In the genomic region with DNA sequence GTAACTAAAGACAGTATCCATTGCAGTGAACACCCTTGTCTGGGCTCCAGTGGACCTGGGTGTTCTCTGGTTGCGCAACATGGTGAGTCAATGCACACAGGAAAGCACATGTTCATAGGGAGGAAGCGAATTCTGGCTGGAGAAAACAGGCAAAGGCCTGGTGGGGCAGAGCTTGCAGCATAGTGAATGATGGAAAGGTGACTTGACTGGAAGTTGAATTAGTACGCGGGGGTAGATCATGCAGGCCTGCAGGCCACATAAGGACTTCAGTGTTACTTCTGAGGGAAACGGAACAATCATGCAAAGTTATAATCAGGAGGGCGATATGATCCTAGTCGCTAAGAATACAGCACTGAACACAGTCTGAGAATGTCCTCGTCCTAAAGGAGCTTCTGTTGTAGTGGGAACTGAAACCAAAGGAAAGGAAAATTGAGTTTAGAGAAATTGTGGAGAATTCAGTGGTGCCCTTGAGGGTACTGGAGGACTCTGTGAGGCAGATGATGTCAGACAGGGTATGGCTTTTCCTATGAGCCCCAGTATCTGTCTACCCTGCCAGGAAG, we compare ENCODE assay signal across 9 cellular contexts.
A peak's percentile ranks its signal among the peaks of the same experiment; 100 is the strongest.
DNase-seq lines count a peak whose midpoint lies in the region; ATAC-seq, FAIRE-seq and TF ChIP-seq lines count a peak whose summit lies in the region.
"Had no signal": no experiment of that assay in that cellular context is flagged by ENCODE, and none has a peak within 500 bp of the region (broad histone marks: within the 10 kb centered on the region; RNA-seq: fewer than 3 reads in every experiment).

No MANE protein-coding gene starts in this region.

- no peak overlapping the region for H2AFZ ChIP-seq in HepG2 (ENCODE audit: low read length)

- intact Hi-C loops in HepG2 (cut with micrococcal nuclease; ENCODE audit: unreplicated experiment) = no loop called here

- H3K4me1 Mint-ChIP-seq in naive thymus-derived CD8-positive, alpha-beta T cell = no peaks in the 10 kb centered on the region

- H3K9me3 ChIP-seq in HepG2 (ENCODE audit: low read length) = no peaks in the 10 kb centered on the region
- H3K9me3 ChIP-seq: ovary had no signal

- TF ChIP-seq CTCF in bronchial epithelial cell (IDR thresholded peaks at IDR 0.05; ENCODE audit: insufficient read depth, low read length, severe bottlenecking) (no peak), HepG2 (CRISPR knock-in tag; IDR thresholded peaks at IDR 0.05) (no peak)

- H3K27me3 ChIP-seq in bronchial epithelial cell (ENCODE audit: control insufficient read depth, insufficient read depth, low read length) = no peaks in the 10 kb centered on the region
- peaks cover 0 to 3% of the 10 kb centered on the region in 2 experiments; a peak in 1 of 5 replicates for H3K27me3 ChIP-seq in HepG2 (ENCODE audit: control insufficient read depth in 1 of 2, insufficient read depth in 2 of 2, low read length in 2 of 2)
- H3K27me3 ChIP-seq: ovary had no signal

- no peak overlapping the region for H3K4me3 Mint-ChIP-seq in naive thymus-derived CD8-positive, alpha-beta T cell

- peak; percentile 76 for FAIRE-seq in bronchial epithelial cell (lab: Jason Lieb, UNC)
- FAIRE-seq in HepG2 (lab: Jason Lieb, UNC) = no peak
- FAIRE-seq in urothelium cell line (lab: Jason Lieb, UNC) = peak; percentile 80
- FAIRE-seq in GM12892 (lab: Jason Lieb, UNC) = no peak

- peak in 1 of 2 experiments; percentile 46; a peak in 1 of 4 replicates for TF ChIP-seq EP300 in HepG2 (IDR thresholded peaks at IDR 0.05; ENCODE audit: low read depth in 2 of 2, low read length in 2 of 2)
- no peak for TF ChIP-seq EP300 in HepG2 (CRISPR knock-in tag; IDR thresholded peaks at IDR 0.05; ENCODE audit: borderline replicate concordance)

- H3K4me1 ChIP-seq in HepG2 (ENCODE audit: insufficient read depth, low read length) = peaks cover 32% of the 10 kb centered on the region

- no peaks in the 10 kb centered on the region for H3K36me3 ChIP-seq in bronchial epithelial cell (ENCODE audit: control insufficient read depth, insufficient read depth, low read length)
- no peaks in the 10 kb centered on the region for H3K36me3 ChIP-seq in HepG2 (replicated peaks in 1 of 2; ENCODE audit: control insufficient read depth in 1 of 2, insufficient read depth in 2 of 2, low read length in 2 of 2)
- H3K36me3 ChIP-seq: ovary had no signal

- in situ Hi-C loops in HepG2 (cut with HindIII; ENCODE audit: extremely low pct_ligation_motif_present, low pct_unique_long_range_greater_than_20kb) = no loop called here

- H3K4me3 ChIP-seq in bronchial epithelial cell (ENCODE audit: low read depth, low read length) (no peak overlapping the region), HepG2 (replicated peaks in 1 of 3; ENCODE audit: insufficient read depth in 1 of 3, low read depth in 2 of 3, low read length in 3 of 3) (no peak overlapping the region)
- H3K4me3 ChIP-seq: ovary had no signal

- H3K27ac Mint-ChIP-seq in naive thymus-derived CD8-positive, alpha-beta T cell = no peak overlapping the region

- TF ChIP-seq RAD21 in HepG2 (CRISPR knock-in tag; IDR thresholded peaks at IDR 0.05) = no peak

- CTCF ChIA-PET in HepG2 (lab: Yijun Ruan, JAX; ENCODE audit: low intra/inter-chr PET ratio, low total read pairs) = no interaction called here

- H3K4me2 ChIP-seq in HepG2 (ENCODE audit: low read depth, low read length) = no peak overlapping the region
- H3K4me2 ChIP-seq: KMS-11 had no signal

- 60% methylated on average over 8 of the region's 8 CpGs for WGBS in HepG2 (ENCODE audit: low lambda C conversion rate)

- peak; percentile 50 for DNase-seq in LoVo (ENCODE audit: low spot score)
- DNase-seq in bronchial epithelial cell (ENCODE audit: low read depth) = peak; percentile 97
- DNase-seq in HepG2 (ENCODE audit: low spot score) = peak; percentile 62
- DNase-seq in urothelium cell line (ENCODE audit: low spot score) = peak; percentile 66
- DNase-seq in naive thymus-derived CD8-positive, alpha-beta T cell = no peak
- DNase-seq in NCI-H2227 treated with DMSO at 0.1 percent for 48 hours (lab: John Stamatoyannopoulos, UW) = no peak
- no peak for DNase-seq in GM12892 (ENCODE audit: insufficient read length)

- no TSS peak for BruUV-seq in HepG2 (replicated peaks; lab: Mats Ljungman, UMichigan)

- H3K36me3 Mint-ChIP-seq in naive thymus-derived CD8-positive, alpha-beta T cell = no peaks in the 10 kb centered on the region

- no peaks in the 10 kb centered on the region for H3K79me2 ChIP-seq in HepG2 (ENCODE audit: insufficient read depth, low read length)

- no peak overlapping the region for H3K9ac ChIP-seq in HepG2 (ENCODE audit: insufficient read depth, low read depth, low read length)
- H3K9ac ChIP-seq: KMS-11 had no signal

- H4K20me1 ChIP-seq in HepG2 (ENCODE audit: insufficient read depth, low read length) = no peaks in the 10 kb centered on the region

- no peak for TF ChIP-seq POLR2A in HepG2 (IDR thresholded peaks at IDR 0.05; ENCODE audit: insufficient read depth in 1 of 2, low read depth in 2 of 2, low read length in 2 of 2)
- TF ChIP-seq POLR2A in GM12892 (IDR thresholded peaks at IDR 0.05; ENCODE audit: low read depth, low read length) = no peak

- POLR2A ChIA-PET in HepG2 (lab: Yijun Ruan, JAX) = no interaction called here
- POLR2A ChIA-PET in naive thymus-derived CD8-positive, alpha-beta T cell (lab: Charles Lee) = no interaction called here

- ATAC-seq in HepG2 = peak; percentile 93
- ATAC-seq in naive thymus-derived CD8-positive, alpha-beta T cell = no peak

- no peak overlapping the region for H3K27ac ChIP-seq in HepG2 (ENCODE audit: extremely low read length, insufficient read depth, low read length)
- H3K27ac ChIP-seq: KMS-11, ovary had no signal

- peaks cover 0 to 4% (median 0%) of the 10 kb centered on the region in 9 donors for H3K9me3 Mint-ChIP-seq in naive thymus-derived CD8-positive, alpha-beta T cell

- H3K27me3 Mint-ChIP-seq in naive thymus-derived CD8-positive, alpha-beta T cell = peaks cover 0 to 9% (median 1%) of the 10 kb centered on the region in 5 donors

TF ChIP-seq in HepG2, 621 proteins besides CTCF, POLR2A, EP300 and RAD21 (continues in another document):
- TF ChIP-seq FOXM1 (CRISPR knock-in tag; IDR thresholded peaks at IDR 0.05) (no peak), YEATS2 (CRISPR knock-in tag; IDR thresholded peaks at IDR 0.05; ENCODE audit: borderline replicate concordance) (peak; percentile 27; the same call in 1 of the 2 replicates), YY1 (IDR thresholded peaks at IDR 0.05; ENCODE audit: insufficient read depth, insufficient replicate concordance, low read depth, low read length) (no peak), TP53 (CRISPR knock-in tag; conservative IDR thresholded peaks at IDR 0.05) (no peak), ZSCAN5A (CRISPR knock-in tag; IDR thresholded peaks at IDR 0.05; ENCODE audit: borderline replicate concordance) (peak; percentile 25; the same call in 1 of the 2 replicates), HOXA9 (CRISPR knock-in tag; IDR thresholded peaks at IDR 0.05; ENCODE audit: borderline replicate concordance) (no peak)
- TF ChIP-seq, protein P1, sequence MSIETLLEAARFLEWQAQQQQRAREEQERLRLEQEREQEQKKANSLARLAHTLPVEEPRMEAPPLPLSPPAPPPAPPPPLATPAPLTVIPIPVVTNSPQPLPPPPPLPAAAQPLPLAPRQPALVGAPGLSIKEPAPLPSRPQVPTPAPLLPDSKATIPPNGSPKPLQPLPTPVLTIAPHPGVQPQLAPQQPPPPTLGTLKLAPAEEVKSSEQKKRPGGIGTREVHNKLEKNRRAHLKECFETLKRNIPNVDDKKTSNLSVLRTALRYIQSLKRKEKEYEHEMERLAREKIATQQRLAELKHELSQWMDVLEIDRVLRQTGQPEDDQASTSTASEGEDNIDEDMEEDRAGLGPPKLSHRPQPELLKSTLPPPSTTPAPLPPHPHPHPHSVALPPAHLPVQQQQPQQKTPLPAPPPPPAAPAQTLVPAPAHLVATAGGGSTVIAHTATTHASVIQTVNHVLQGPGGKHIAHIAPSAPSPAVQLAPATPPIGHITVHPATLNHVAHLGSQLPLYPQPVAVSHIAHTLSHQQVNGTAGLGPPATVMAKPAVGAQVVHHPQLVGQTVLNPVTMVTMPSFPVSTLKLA (IDR thresholded peaks at IDR 0.05) = 0 out of 2 replicates have a peak, but pooled peaks have one; percentile 1
- TF ChIP-seq, protein P2, sequence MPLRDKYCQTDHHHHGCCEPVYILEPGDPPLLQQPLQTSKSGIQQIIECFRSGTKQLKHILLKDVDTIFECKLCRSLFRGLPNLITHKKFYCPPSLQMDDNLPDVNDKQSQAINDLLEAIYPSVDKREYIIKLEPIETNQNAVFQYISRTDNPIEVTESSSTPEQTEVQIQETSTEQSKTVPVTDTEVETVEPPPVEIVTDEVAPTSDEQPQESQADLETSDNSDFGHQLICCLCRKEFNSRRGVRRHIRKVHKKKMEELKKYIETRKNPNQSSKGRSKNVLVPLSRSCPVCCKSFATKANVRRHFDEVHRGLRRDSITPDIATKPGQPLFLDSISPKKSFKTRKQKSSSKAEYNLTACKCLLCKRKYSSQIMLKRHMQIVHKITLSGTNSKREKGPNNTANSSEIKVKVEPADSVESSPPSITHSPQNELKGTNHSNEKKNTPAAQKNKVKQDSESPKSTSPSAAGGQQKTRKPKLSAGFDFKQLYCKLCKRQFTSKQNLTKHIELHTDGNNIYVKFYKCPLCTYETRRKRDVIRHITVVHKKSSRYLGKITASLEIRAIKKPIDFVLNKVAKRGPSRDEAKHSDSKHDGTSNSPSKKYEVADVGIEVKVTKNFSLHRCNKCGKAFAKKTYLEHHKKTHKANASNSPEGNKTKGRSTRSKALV (CRISPR knock-in tag; IDR thresholded peaks at IDR 0.05) = 0 out of 2 replicates have a peak, but pooled peaks have one; percentile 27

Comparison
In these comparisons a context has a peak if more than half of its experiments do, and no peak if none do; other contexts are left out.
1. DNase-seq: peak in LoVo (single experiment), bronchial epithelial cell (single experiment), HepG2 (single experiment) and urothelium cell line (single experiment); none in naive thymus-derived CD8-positive, alpha-beta T cell (0 of 10), NCI-H2227 treated with DMSO at 0.1 percent for 48 hours (single experiment) and GM12892 (single experiment).